21 cellular contexts compared by ENCODE assay signal in the genomic region with DNA sequence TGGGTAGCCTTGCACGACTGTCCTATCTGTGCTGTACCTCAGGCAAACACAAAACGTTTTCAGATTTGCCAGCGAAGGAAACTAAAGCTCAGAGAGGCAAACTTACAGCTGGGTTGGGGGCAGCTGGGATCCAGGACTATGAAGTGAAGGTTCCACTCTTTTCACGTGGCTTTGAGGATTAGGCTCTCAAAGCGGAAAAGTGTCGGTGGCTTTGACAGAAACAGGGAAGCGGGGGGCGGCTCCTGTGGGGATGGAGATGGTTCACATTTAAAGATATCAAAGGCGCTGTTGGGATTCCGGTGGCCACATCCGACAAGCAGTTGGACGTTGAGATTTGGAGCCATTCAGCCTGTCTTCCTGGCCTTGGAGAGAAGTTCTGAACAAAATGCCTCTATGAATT.
A peak's percentile ranks its signal among the peaks of the same experiment; 100 is the strongest.
DNase-seq lines count a peak whose midpoint lies in the region; ATAC-seq and TF ChIP-seq lines count a peak whose summit lies in the region.
"Had no signal": no experiment of that assay in that cellular context is flagged by ENCODE, and none has a peak within 500 bp of the region (broad histone marks: within the 10 kb centered on the region; RNA-seq: fewer than 3 reads in every experiment).

No MANE protein-coding gene starts in this region.

- peaks cover 0 to 94% of the 10 kb centered on the region in 2 donors for H3K9me3 ChIP-seq in left lung
- H3K9me3 ChIP-seq: BE2C, HAP-1 had no signal

- H3K27ac ChIP-seq in left lung = no peak overlapping the region
- H3K27ac ChIP-seq: A549; BLaER1 treated with 17β-estradiol and CSF1 and Interleukin-3, amounts not matched to agents 10 nM and 100 nM had no signal

- peaks cover 69% of the 10 kb centered on the region for H3K9me3 Mint-ChIP-seq in chondrocyte (ENCODE audit: low read depth)
- peaks cover 73% of the 10 kb centered on the region for H3K9me3 Mint-ChIP-seq in osteocyte (ENCODE audit: unreplicated experiment)

- TF ChIP-seq CTCF in chondrocyte (IDR thresholded peaks at IDR 0.05) = no peak
- TF ChIP-seq CTCF in osteocyte (IDR thresholded peaks at IDR 0.05) = no peak
- TF ChIP-seq CTCF in left lung (IDR thresholded peaks at IDR 0.05) = no peak
- no peak for TF ChIP-seq CTCF in GM13976 (IDR thresholded peaks at IDR 0.05; ENCODE audit: borderline replicate concordance, control extremely low read depth, extremely low read depth, insufficient read depth, missing control alignments)

- H3K36me3 Mint-ChIP-seq in chondrocyte (ENCODE audit: low read depth) (peaks cover 3% of the 10 kb centered on the region), osteocyte (ENCODE audit: unreplicated experiment) (no peaks in the 10 kb centered on the region)
- H3K36me3 Mint-ChIP-seq: CD14-positive monocyte; CD8-positive, alpha-beta memory T cell had no signal

- H3K27ac Mint-ChIP-seq in chondrocyte (ENCODE audit: unreplicated experiment) (no peak overlapping the region), osteocyte (ENCODE audit: unreplicated experiment) (no peak overlapping the region)
- H3K27ac Mint-ChIP-seq: CD14-positive monocyte; CD4-positive, alpha-beta T cell; CD8-positive, alpha-beta memory T cell; HFFc6 had no signal

- H3K36me3 ChIP-seq in left lung = no peaks in the 10 kb centered on the region
- H3K36me3 ChIP-seq: BE2C; BLaER1 treated with 17β-estradiol and CSF1 and Interleukin-3, amounts not matched to agents 10 nM and 100 nM; HAP-1 had no signal

- H3K27me3 Mint-ChIP-seq in chondrocyte (ENCODE audit: low read depth) (no peaks in the 10 kb centered on the region), osteocyte (ENCODE audit: unreplicated experiment) (no peaks in the 10 kb centered on the region)
- H3K27me3 Mint-ChIP-seq: CD4-positive, alpha-beta T cell; CD8-positive, alpha-beta memory T cell had no signal

- no peaks in the 10 kb centered on the region for H3K4me1 Mint-ChIP-seq in chondrocyte (ENCODE audit: low read depth)
- H3K4me1 Mint-ChIP-seq in osteocyte (ENCODE audit: unreplicated experiment) = no peaks in the 10 kb centered on the region
- H3K4me1 Mint-ChIP-seq: CD14-positive monocyte; CD8-positive, alpha-beta memory T cell had no signal

- H3K4me1 ChIP-seq in left lung = no peaks in the 10 kb centered on the region
- H3K4me1 ChIP-seq: A549; BE2C; BLaER1 treated with 17β-estradiol and CSF1 and Interleukin-3, amounts not matched to agents 10 nM and 100 nM; HAP-1 had no signal

- H3K27me3 ChIP-seq in left lung = no peaks in the 10 kb centered on the region
- H3K27me3 ChIP-seq: BE2C; BLaER1 treated with 17β-estradiol and CSF1 and Interleukin-3, amounts not matched to agents 10 nM and 100 nM had no signal

- intact Hi-C loops in left lung (cut with DNase I) = no loop called here

- in situ Hi-C loops in GM13976 (cut with MboI; ENCODE audit: low sequenced_read_pairs, unreplicated experiment) = no loop called here

- no peak for ATAC-seq in left lung
- ATAC-seq in HG02970 (IDR thresholded peaks at IDR 0.05; ENCODE audit: low FRiP score, unreplicated experiment) = no peak
- ATAC-seq: A549 had no signal

- H3K4me3 Mint-ChIP-seq in chondrocyte (ENCODE audit: unreplicated experiment) (no peak overlapping the region), osteocyte (ENCODE audit: unreplicated experiment) (no peak overlapping the region)
- H3K4me3 Mint-ChIP-seq: CD14-positive monocyte; CD4-positive, alpha-beta T cell; CD8-positive, alpha-beta memory T cell; HFFc6 had no signal

- H3K4me3 ChIP-seq in left lung = no peak overlapping the region
- H3K4me3 ChIP-seq: A549; BLaER1 treated with 17β-estradiol and CSF1 and Interleukin-3, amounts not matched to agents 10 nM and 100 nM; HAP-1 had no signal

- peak; percentile 52 for DNase-seq in chondrocyte (ENCODE audit: low spot score)
- peak; percentile 9 for DNase-seq in islet precursor cell
- DNase-seq in osteocyte (ENCODE audit: extremely low spot score, unreplicated experiment) = peak; percentile 78
- no peak for DNase-seq in left lung
- DNase-seq in GM13976 (ENCODE audit: low spot score) = no peak
- DNase-seq: 8988T; ACHN; AML-193; BE2C; CD4-positive, alpha-beta T cell; CD8-positive, alpha-beta memory T cell; DMS53; DMS79 treated with DMSO at 0.1 percent for 48 hours; GF-D8; GOT3; HFFc6 had no signal

Comparison
In these comparisons a context has a peak if more than half of its experiments do, and no peak if none do; other contexts are left out.
1. DNase-seq: peak in chondrocyte (single experiment), islet precursor cell (single experiment) and osteocyte (single experiment); none in left lung (0 of 2) and GM13976 (single experiment).